ENCODE assay signal across 1 cellular context in genomic region chr1:36150296-36151132, GRCh38.
A peak's percentile ranks its signal among the peaks of the same experiment; 100 is the strongest.
TF ChIP-seq lines count a peak whose summit lies in the region.

No MANE protein-coding gene starts in this region.

TF ChIP-seq in HepG2, 621 proteins besides CTCF, POLR2A, EP300 and RAD21 (continues in another document):
- TF ChIP-seq, protein P1, sequence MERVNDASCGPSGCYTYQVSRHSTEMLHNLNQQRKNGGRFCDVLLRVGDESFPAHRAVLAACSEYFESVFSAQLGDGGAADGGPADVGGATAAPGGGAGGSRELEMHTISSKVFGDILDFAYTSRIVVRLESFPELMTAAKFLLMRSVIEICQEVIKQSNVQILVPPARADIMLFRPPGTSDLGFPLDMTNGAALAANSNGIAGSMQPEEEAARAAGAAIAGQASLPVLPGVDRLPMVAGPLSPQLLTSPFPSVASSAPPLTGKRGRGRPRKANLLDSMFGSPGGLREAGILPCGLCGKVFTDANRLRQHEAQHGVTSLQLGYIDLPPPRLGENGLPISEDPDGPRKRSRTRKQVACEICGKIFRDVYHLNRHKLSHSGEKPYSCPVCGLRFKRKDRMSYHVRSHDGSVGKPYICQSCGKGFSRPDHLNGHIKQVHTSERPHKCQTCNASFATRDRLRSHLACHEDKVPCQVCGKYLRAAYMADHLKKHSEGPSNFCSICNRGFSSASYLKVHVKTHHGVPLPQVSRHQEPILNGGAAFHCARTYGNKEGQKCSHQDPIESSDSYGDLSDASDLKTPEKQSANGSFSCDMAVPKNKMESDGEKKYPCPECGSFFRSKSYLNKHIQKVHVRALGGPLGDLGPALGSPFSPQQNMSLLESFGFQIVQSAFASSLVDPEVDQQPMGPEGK (CRISPR knock-in tag; IDR thresholded peaks at IDR 0.05), result peak; percentile 63
- TF ChIP-seq, protein P2, sequence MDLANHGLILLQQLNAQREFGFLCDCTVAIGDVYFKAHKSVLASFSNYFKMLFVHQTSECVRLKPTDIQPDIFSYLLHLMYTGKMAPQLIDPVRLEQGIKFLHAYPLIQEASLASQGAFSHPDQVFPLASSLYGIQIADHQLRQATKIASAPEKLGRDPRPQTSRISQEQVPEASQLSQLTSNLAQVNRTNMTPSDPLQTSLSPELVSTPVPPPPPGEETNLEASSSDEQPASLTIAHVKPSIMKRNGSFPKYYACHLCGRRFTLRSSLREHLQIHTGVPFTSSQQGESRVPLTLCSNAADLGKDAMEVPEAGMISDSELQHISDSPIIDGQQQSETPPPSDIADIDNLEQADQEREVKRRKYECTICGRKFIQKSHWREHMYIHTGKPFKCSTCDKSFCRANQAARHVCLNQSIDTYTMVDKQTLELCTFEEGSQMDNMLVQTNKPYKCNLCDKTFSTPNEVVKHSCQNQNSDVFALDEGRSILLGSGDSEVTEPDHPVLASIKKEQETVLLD (CRISPR knock-in tag; IDR thresholded peaks at IDR 0.05; ENCODE audit: low read depth), result no peak
- TF ChIP-seq ZFX (CRISPR knock-in tag; IDR thresholded peaks at IDR 0.05; ENCODE audit: low read depth) (peak; percentile 20; the same call in 1 of the 2 replicates), ZNF292 (CRISPR knock-in tag; IDR thresholded peaks at IDR 0.05; ENCODE audit: borderline replicate concordance, low read depth) (peak; percentile 40; the same call in 1 of the 2 replicates), CREBL2 (CRISPR knock-in tag; IDR thresholded peaks at IDR 0.05; ENCODE audit: borderline replicate concordance) (no peak), RFXAP (CRISPR knock-in tag; IDR thresholded peaks at IDR 0.05; ENCODE audit: borderline replicate concordance) (no peak), FLYWCH1 (CRISPR knock-in tag; IDR thresholded peaks at IDR 0.05) (no peak), ATM (IDR thresholded peaks at IDR 0.05; ENCODE audit: borderline replicate concordance) (no peak), ATF7-NPFF (CRISPR knock-in tag; IDR thresholded peaks at IDR 0.05; ENCODE audit: low read depth) (no peak), TEAD3 (CRISPR knock-in tag; optimal IDR thresholded peaks at IDR 0.05; ENCODE audit: borderline replicate concordance) (peak; percentile 62), TCF7 (IDR thresholded peaks at IDR 0.05; ENCODE audit: low read depth) (no peak), ZNF232 (CRISPR knock-in tag; IDR thresholded peaks at IDR 0.05; ENCODE audit: borderline replicate concordance) (no peak), ZKSCAN8 (CRISPR knock-in tag; IDR thresholded peaks at IDR 0.05; ENCODE audit: borderline replicate concordance) (no peak), KDM2A (CRISPR knock-in tag; IDR thresholded peaks at IDR 0.05; ENCODE audit: borderline replicate concordance, low read depth) (no peak), FOSL2 (CRISPR knock-in tag; IDR thresholded peaks at IDR 0.05) (peak; percentile 83), GATAD2A (CRISPR knock-in tag; IDR thresholded peaks at IDR 0.05) (0 out of 2 replicates have a peak, but pooled peaks have one; percentile 52), ZBTB8A (CRISPR knock-in tag; IDR thresholded peaks at IDR 0.05; ENCODE audit: borderline replicate concordance, low read depth) (no peak), ZNF558 (CRISPR knock-in tag; IDR thresholded peaks at IDR 0.05; ENCODE audit: borderline replicate concordance) (no peak), ZNF549 (CRISPR knock-in tag; IDR thresholded peaks at IDR 0.05) (no peak), KAT8 (CRISPR knock-in tag; IDR thresholded peaks at IDR 0.05) (0 out of 2 replicates have a peak, but pooled peaks have one; percentile 57), TAF1 (CRISPR knock-in tag; IDR thresholded peaks at IDR 0.05) (peak; percentile 82), LCORL (IDR thresholded peaks at IDR 0.05) (no peak), LCORL (CRISPR knock-in tag; IDR thresholded peaks at IDR 0.05) (no peak), MEIS2 (CRISPR knock-in tag; IDR thresholded peaks at IDR 0.05) (peak; percentile 18; the same call in 1 of the 2 replicates), HNRNPL (IDR thresholded peaks at IDR 0.05; ENCODE audit: low read depth, low read length) (0 out of 2 replicates have a peak, but pooled peaks have one; percentile 42), NCOA5 (CRISPR knock-in tag; IDR thresholded peaks at IDR 0.05) (no peak), SOX6 (IDR thresholded peaks at IDR 0.05) (no peak), SOX6 (CRISPR knock-in tag; IDR thresholded peaks at IDR 0.05) (peak; percentile 20; the same call in 1 of the 2 replicates), NFYB (CRISPR knock-in tag; IDR thresholded peaks at IDR 0.05) (peak; percentile 62), ZNF207 (IDR thresholded peaks at IDR 0.05; ENCODE audit: borderline replicate concordance) (no peak), ZFP1 (CRISPR knock-in tag; IDR thresholded peaks at IDR 0.05) (no peak), ZBTB38 (CRISPR knock-in tag; IDR thresholded peaks at IDR 0.05) (0 out of 2 replicates have a peak, but pooled peaks have one; percentile 17), MAFG (CRISPR knock-in tag; IDR thresholded peaks at IDR 0.05) (no peak), POLR2G (IDR thresholded peaks at IDR 0.05; ENCODE audit: low read depth, low read length) (peak; percentile 33; the same call in 1 of the 2 replicates), HMGXB4 (CRISPR knock-in tag; IDR thresholded peaks at IDR 0.05; ENCODE audit: borderline replicate concordance in 1 of 2, low read depth in 1 of 2) (peak; percentile 15 to 36; a peak in 1 of 4 replicates), RXRA (CRISPR knock-in tag; IDR thresholded peaks at IDR 0.05) (peak; percentile 59; the same call in 1 of the 2 replicates), SIN3B (IDR thresholded peaks at IDR 0.05; ENCODE audit: low read length) (no peak), THRA (CRISPR knock-in tag; IDR thresholded peaks at IDR 0.05; ENCODE audit: borderline replicate concordance) (peak; percentile 77), ZFP62 (CRISPR knock-in tag; IDR thresholded peaks at IDR 0.05) (no peak), NFKB2 (CRISPR knock-in tag; IDR thresholded peaks at IDR 0.05; ENCODE audit: borderline replicate concordance) (no peak), ZBTB7A (CRISPR knock-in tag; IDR thresholded peaks at IDR 0.05) (no peak), ZBED4 (CRISPR knock-in tag; IDR thresholded peaks at IDR 0.05; ENCODE audit: borderline replicate concordance) (peak; percentile 24; the same call in 1 of the 2 replicates), CBX5 (CRISPR knock-in tag; IDR thresholded peaks at IDR 0.05; ENCODE audit: borderline replicate concordance) (0 out of 2 replicates have a peak, but pooled peaks have one; percentile 33), HIVEP1 (CRISPR knock-in tag; IDR thresholded peaks at IDR 0.05) (0 out of 2 replicates have a peak, but pooled peaks have one; percentile 41), FOXA3 (CRISPR knock-in tag; IDR thresholded peaks at IDR 0.05) (no peak), ERF (CRISPR knock-in tag; IDR thresholded peaks at IDR 0.05) (0 out of 2 replicates have a peak, but pooled peaks have one; percentile 30)
- TF ChIP-seq, protein P3, sequence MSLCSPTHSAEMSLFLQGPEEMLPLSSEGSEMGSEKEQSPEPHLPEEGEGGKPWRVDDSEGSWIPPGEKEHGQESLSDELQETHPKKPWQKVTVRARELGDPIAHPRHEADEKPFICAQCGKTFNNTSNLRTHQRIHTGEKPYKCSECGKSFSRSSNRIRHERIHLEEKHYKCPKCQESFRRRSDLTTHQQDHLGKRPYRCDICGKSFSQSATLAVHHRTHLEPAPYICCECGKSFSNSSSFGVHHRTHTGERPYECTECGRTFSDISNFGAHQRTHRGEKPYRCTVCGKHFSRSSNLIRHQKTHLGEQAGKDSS (CRISPR knock-in tag; IDR thresholded peaks at IDR 0.05; ENCODE audit: borderline replicate concordance, low read depth), result peak; percentile 46; the same call in 1 of the 2 replicates
- TF ChIP-seq, protein P4, sequence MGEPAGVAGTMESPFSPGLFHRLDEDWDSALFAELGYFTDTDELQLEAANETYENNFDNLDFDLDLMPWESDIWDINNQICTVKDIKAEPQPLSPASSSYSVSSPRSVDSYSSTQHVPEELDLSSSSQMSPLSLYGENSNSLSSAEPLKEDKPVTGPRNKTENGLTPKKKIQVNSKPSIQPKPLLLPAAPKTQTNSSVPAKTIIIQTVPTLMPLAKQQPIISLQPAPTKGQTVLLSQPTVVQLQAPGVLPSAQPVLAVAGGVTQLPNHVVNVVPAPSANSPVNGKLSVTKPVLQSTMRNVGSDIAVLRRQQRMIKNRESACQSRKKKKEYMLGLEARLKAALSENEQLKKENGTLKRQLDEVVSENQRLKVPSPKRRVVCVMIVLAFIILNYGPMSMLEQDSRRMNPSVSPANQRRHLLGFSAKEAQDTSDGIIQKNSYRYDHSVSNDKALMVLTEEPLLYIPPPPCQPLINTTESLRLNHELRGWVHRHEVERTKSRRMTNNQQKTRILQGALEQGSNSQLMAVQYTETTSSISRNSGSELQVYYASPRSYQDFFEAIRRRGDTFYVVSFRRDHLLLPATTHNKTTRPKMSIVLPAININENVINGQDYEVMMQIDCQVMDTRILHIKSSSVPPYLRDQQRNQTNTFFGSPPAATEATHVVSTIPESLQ (CRISPR knock-in tag; conservative IDR thresholded peaks at IDR 0.05), result no peak
- TF ChIP-seq, protein P5, sequence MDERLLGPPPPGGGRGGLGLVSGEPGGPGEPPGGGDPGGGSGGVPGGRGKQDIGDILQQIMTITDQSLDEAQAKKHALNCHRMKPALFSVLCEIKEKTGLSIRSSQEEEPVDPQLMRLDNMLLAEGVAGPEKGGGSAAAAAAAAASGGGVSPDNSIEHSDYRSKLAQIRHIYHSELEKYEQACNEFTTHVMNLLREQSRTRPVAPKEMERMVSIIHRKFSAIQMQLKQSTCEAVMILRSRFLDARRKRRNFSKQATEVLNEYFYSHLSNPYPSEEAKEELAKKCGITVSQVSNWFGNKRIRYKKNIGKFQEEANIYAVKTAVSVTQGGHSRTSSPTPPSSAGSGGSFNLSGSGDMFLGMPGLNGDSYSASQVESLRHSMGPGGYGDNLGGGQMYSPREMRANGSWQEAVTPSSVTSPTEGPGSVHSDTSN (CRISPR knock-in tag; IDR thresholded peaks at IDR 0.05), result peak; percentile 69
- TF ChIP-seq, protein P6, sequence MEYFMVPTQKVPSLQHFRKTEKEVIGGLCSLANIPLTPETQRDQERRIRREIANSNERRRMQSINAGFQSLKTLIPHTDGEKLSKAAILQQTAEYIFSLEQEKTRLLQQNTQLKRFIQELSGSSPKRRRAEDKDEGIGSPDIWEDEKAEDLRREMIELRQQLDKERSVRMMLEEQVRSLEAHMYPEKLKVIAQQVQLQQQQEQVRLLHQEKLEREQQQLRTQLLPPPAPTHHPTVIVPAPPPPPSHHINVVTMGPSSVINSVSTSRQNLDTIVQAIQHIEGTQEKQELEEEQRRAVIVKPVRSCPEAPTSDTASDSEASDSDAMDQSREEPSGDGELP (IDR thresholded peaks at IDR 0.05; ENCODE audit: borderline replicate concordance, low read depth), result peak; percentile 61; the same call in 1 of the 2 replicates
